8 cellular contexts compared by ENCODE assay signal in genomic region chr12:55933158-55933798, GRCh38. TPM values are rescaled to one million over a fixed set of nuclear protein-coding genes. Genes with fewer than 3 reads are reported as not detected.
DNase-seq lines count a peak whose midpoint lies in the region; ATAC-seq and TF ChIP-seq lines count a peak whose summit lies in the region.

No MANE protein-coding gene starts in this region.

- H3K23ac ChIP-seq in H9 (ENCODE audit: insufficient read length, low read depth, low read length) = no peak overlapping the region

- no peak overlapping the region for H2BK15ac ChIP-seq in H9 (ENCODE audit: low read depth, low read length)

- peaks cover 32% of the 10 kb centered on the region for H3K27me3 Mint-ChIP-seq in H9 (ENCODE audit: low read depth)
- no peaks in the 10 kb centered on the region for H3K27me3 Mint-ChIP-seq in activated naive CD8-positive, alpha-beta T cell treated with anti-CD3 and anti-CD28 coated beads for 36 hours

- H3K27me3 ChIP-seq in H9 (ENCODE audit: insufficient read depth, low read length) = peaks cover 4% of the 10 kb centered on the region; the same call in 1 of the 2 replicates
- H3K27me3 ChIP-seq in lower lobe of right lung (ENCODE audit: low read depth) = no peaks in the 10 kb centered on the region

- no peak overlapping the region for H2AFZ ChIP-seq in H9 (ENCODE audit: low read length)

- no peak overlapping the region for H2BK12ac ChIP-seq in H9 (ENCODE audit: insufficient read length, low read depth, low read length)

- no peaks in the 10 kb centered on the region; a peak in 1 of 5 replicates for H3K9me3 Mint-ChIP-seq in H9
- H3K9me3 Mint-ChIP-seq in activated naive CD8-positive, alpha-beta T cell treated with anti-CD3 and anti-CD28 coated beads for 36 hours = no peaks in the 10 kb centered on the region

- no peaks in the 10 kb centered on the region for H3K79me1 ChIP-seq in H9 (ENCODE audit: insufficient read depth, low read depth, low read length, poor library complexity, severe bottlenecking)

- H4K20me1 ChIP-seq in H9 (ENCODE audit: control insufficient read depth, insufficient read depth, insufficient read length) = no peaks in the 10 kb centered on the region

- H3K4me3 ChIP-seq in lower lobe of right lung = peak overlapping the region; percentile 75

- WGBS in H9 (ENCODE audit: extremely low coverage, insufficient read length, low lambda C conversion rate) = no CpG with 5 or more reads among the region's 7 CpGs

- H2BK120ac ChIP-seq in H9 (ENCODE audit: low read depth, low read length, poor library complexity, severe bottlenecking) = no peak overlapping the region

- H2BK20ac ChIP-seq in H9 (ENCODE audit: low read depth, low read length, poor library complexity, severe bottlenecking) = no peak overlapping the region

- H3K4ac ChIP-seq in H9 (ENCODE audit: low read depth, low read length) = no peak overlapping the region

- peaks cover 15% of the 10 kb centered on the region for H3K23me2 ChIP-seq in H9 (ENCODE audit: insufficient read length, low read depth, low read length, poor library complexity, severe bottlenecking)

- H4K8ac ChIP-seq in H9 (replicated peaks; ENCODE audit: insufficient read length, low read depth, low read length) = no peak overlapping the region

- intact Hi-C loops in lower lobe of right lung (cut with DNase I) = loop anchor here (10.0 kb wide), 1 partner anchor 188 kb away; the partner anchor contains the start of gene GDF11

- H3K27ac Mint-ChIP-seq in H9 = no peak overlapping the region
- H3K27ac Mint-ChIP-seq in activated naive CD8-positive, alpha-beta T cell treated with anti-CD3 and anti-CD28 coated beads for 36 hours = peak overlapping the region; percentile 99

- H3T11ph ChIP-seq in H9 (ENCODE audit: low read length) = no peak overlapping the region

- H3K4me3 Mint-ChIP-seq in H9 = peak overlapping the region; percentile 82; a peak in 2 of 5 replicates
- H3K4me3 Mint-ChIP-seq in activated naive CD8-positive, alpha-beta T cell treated with anti-CD3 and anti-CD28 coated beads for 36 hours = peak overlapping the region; percentile 99

- H3K27ac ChIP-seq in H9 (ENCODE audit: insufficient read length, low read depth, low read length) (no peak overlapping the region), lower lobe of right lung (no peak overlapping the region)

- no peaks in the 10 kb centered on the region; a peak in 1 of 7 replicates for H3K36me3 Mint-ChIP-seq in H9 (ENCODE audit: insufficient read depth in 1 of 3, low read depth in 3 of 3)
- H3K36me3 Mint-ChIP-seq in activated naive CD8-positive, alpha-beta T cell treated with anti-CD3 and anti-CD28 coated beads for 36 hours = peaks cover 62% of the 10 kb centered on the region

- TF ChIP-seq CTCF in H9 (conservative IDR thresholded peaks at IDR 0.05) = no peak
- TF ChIP-seq CTCF in lower lobe of right lung (IDR thresholded peaks at IDR 0.05) = no peak

- no peak overlapping the region for H2BK5ac ChIP-seq in H9 (ENCODE audit: insufficient read length, low read length)

- peaks cover 27 to 32% of the 10 kb centered on the region in 2 experiments for H3K4me1 Mint-ChIP-seq in H9
- peaks cover 68% of the 10 kb centered on the region for H3K4me1 Mint-ChIP-seq in activated naive CD8-positive, alpha-beta T cell treated with anti-CD3 and anti-CD28 coated beads for 36 hours

- H3K79me2 ChIP-seq in H9 (ENCODE audit: insufficient read depth, low read length) = no peaks in the 10 kb centered on the region

- H3K18ac ChIP-seq in H9 (ENCODE audit: insufficient read length, low read depth, low read length) = no peak overlapping the region

- no peak overlapping the region for H3K9ac ChIP-seq in H9 (ENCODE audit: extremely low read depth, insufficient read length, low read length)

- DNase-seq in 8988T (peak; percentile 72), H9 (no peak), lower lobe of right lung (no peak), SKM-1 (lab: John Stamatoyannopoulos, UW; ENCODE audit: unreplicated experiment) (no peak), inferior parietal cortex (ENCODE audit: extremely low spot score) (no peak), mesenteric fat pad (ENCODE audit: low spot score) (no peak)
- no peak for DNase-seq in activated naive CD8-positive, alpha-beta T cell treated with anti-CD3 and anti-CD28 coated beads for 36 hours

- no peak overlapping the region for H4K91ac ChIP-seq in H9 (ENCODE audit: insufficient read length, low read depth, low read length)

- H3K36me3 ChIP-seq in lower lobe of right lung = peaks cover 10% of the 10 kb centered on the region

- H3K4me1 ChIP-seq in H9 (ENCODE audit: insufficient read depth, low read length) (peaks cover 6% of the 10 kb centered on the region; the same call in 1 of the 2 replicates), lower lobe of right lung (peaks cover 54% of the 10 kb centered on the region)

- H3K4me2 ChIP-seq in H9 (ENCODE audit: insufficient read depth, insufficient read length, low read length) = peak overlapping the region; percentile 88

- ATAC-seq in lower lobe of right lung = no peak
- no peak for ATAC-seq in HG02981 (IDR thresholded peaks at IDR 0.05; ENCODE audit: unreplicated experiment)

- H4K5ac ChIP-seq in H9 (ENCODE audit: insufficient read length, low read depth, low read length) = no peak overlapping the region

- no peak overlapping the region for H2AK5ac ChIP-seq in H9 (ENCODE audit: insufficient read length, low read length)

- H3K9me3 ChIP-seq in H9 (ENCODE audit: control insufficient read depth, low read depth, low read length) (no peaks in the 10 kb centered on the region), lower lobe of right lung (no peaks in the 10 kb centered on the region)

- no peak overlapping the region for H3K56ac ChIP-seq in H9 (ENCODE audit: insufficient read length, low read depth, low read length)

- no peak overlapping the region for H3K14ac ChIP-seq in H9 (ENCODE audit: insufficient read depth, low read length)

RNA-seq across cellular contexts. Expression of gene DGKA, which starts 2.3 kb away (rescaled TPM):
- total RNA-seq in H9 (2021) (24.1 and 25.9 TPM in 2 replicates), lower lobe of right lung (35.3 TPM), mesenteric fat pad (32.4 TPM)
- 100 to 1,000 TPM; 236 TPM for total RNA-seq in activated naive CD8-positive, alpha-beta T cell treated with anti-CD3 and anti-CD28 coated beads for 36 hours

RNA-seq across cellular contexts. Expression of gene PYM1, which starts 5.6 kb away (rescaled TPM):
- total RNA-seq in H9 (2021) (58.1 and 58.9 TPM in 2 replicates), lower lobe of right lung (28.9 TPM), mesenteric fat pad (30.5 TPM)
- 10 to 100 TPM; 33.3 to 34.9 TPM for total RNA-seq in activated naive CD8-positive, alpha-beta T cell treated with anti-CD3 and anti-CD28 coated beads for 36 hours

RNA-seq across cellular contexts. Expression of gene PMEL, which starts 32.6 kb away (rescaled TPM):
- total RNA-seq in H9 (2021) = 71.0 and 72.6 TPM in 2 replicates
- total RNA-seq in activated naive CD8-positive, alpha-beta T cell treated with anti-CD3 and anti-CD28 coated beads for 36 hours = under 1 TPM; 0.25 to 0.28 TPM
- total RNA-seq in lower lobe of right lung = 1.2 TPM
- 0.64 TPM for total RNA-seq in mesenteric fat pad

RNA-seq across cellular contexts. Expression of gene CDK2, which starts 33.4 kb away (rescaled TPM):
- 53.1 and 60.8 TPM in 2 replicates for total RNA-seq in H9 (2021)
- total RNA-seq in activated naive CD8-positive, alpha-beta T cell treated with anti-CD3 and anti-CD28 coated beads for 36 hours = 100 to 1,000 TPM; 111 to 120 TPM
- total RNA-seq in lower lobe of right lung = 22.2 TPM
- 21.4 TPM for total RNA-seq in mesenteric fat pad

RNA-seq across cellular contexts. Expression of gene RAB5B, which starts 40.6 kb away (rescaled TPM):
- total RNA-seq in H9 (2021) (48.4 and 50.6 TPM in 2 replicates), lower lobe of right lung (138 TPM), mesenteric fat pad (88.2 TPM)
- 10 to 100 TPM; 24.5 to 25.3 TPM for total RNA-seq in activated naive CD8-positive, alpha-beta T cell treated with anti-CD3 and anti-CD28 coated beads for 36 hours

Comparison
In these comparisons a context has a peak if more than half of its experiments do, and no peak if none do; other contexts are left out.
1. RNA of gene PMEL, which starts 32.6 kb away (total RNA-seq): 71.0 to 72.6 TPM in H9; 1.2 TPM in lower lobe of right lung (single experiment), 0.64 TPM in mesenteric fat pad (single experiment) and 0.25 to 0.28 TPM in activated naive CD8-positive, alpha-beta T cell treated with anti-CD3 and anti-CD28 coated beads for 36 hours; every median in the first group is over 10 times any median in the second.